21 cellular contexts compared by ENCODE assay signal in genomic region chr1:19344831-19345230, GRCh38. TPM values are rescaled to one million over a fixed set of nuclear protein-coding genes. Genes with fewer than 3 reads are reported as not detected.
DNase-seq lines count a peak whose midpoint lies in the region; ATAC-seq and TF ChIP-seq lines count a peak whose summit lies in the region.
"Had no signal": no experiment of that assay in that cellular context is flagged by ENCODE, and none has a peak within 500 bp of the region (broad histone marks: within the 10 kb centered on the region; RNA-seq: fewer than 3 reads in every experiment).

No MANE protein-coding gene starts in this region.

- H3K36me3 Mint-ChIP-seq in glutamatergic neuron (ENCODE audit: unreplicated experiment) = no peaks in the 10 kb centered on the region
- H3K36me3 Mint-ChIP-seq: natural killer cell had no signal

- peak; percentile 65 for DNase-seq in Right ventricle myocardium inferior (ENCODE audit: missing footprints)
- DNase-seq in right atrium auricular region (ENCODE audit: low spot score) = no peak
- no peak for DNase-seq in glutamatergic neuron
- no peak for DNase-seq in foreskin fibroblast
- no peak for DNase-seq in BE2C
- DNase-seq: amniotic stem cell, cortex of kidney, GDM1, HCEC 1CT, NCI-H1417 treated with DMSO at 0.1 percent for 48 hours, NCI-H2081 treated with DMSO at 0.1 percent for 48 hours had no signal

- H3K4me1 ChIP-seq in right atrium auricular region (peaks cover 0 to 30% of the 10 kb centered on the region in 2 donors), BE2C (no peaks in the 10 kb centered on the region)

- no peaks in the 10 kb centered on the region for H3K9me3 ChIP-seq in right atrium auricular region
- H3K9me3 ChIP-seq in BE2C = no peaks in the 10 kb centered on the region
- H3K9me3 ChIP-seq: BLaER1 treated with 17β-estradiol and CSF1 and Interleukin-3, amounts not matched to agents 10 nM and 100 nM; SK-N-SH; upper lobe of left lung had no signal

- no peak overlapping the region for H3K4me3 ChIP-seq in right atrium auricular region
- H3K4me3 ChIP-seq in foreskin fibroblast (ENCODE audit: low read depth in 1 of 2, low read length in 2 of 2) = no peak overlapping the region
- no peak overlapping the region for H3K4me3 ChIP-seq in BE2C (ENCODE audit: low read depth, low read length)
- H3K4me3 ChIP-seq: BLaER1 treated with 17β-estradiol and CSF1 and Interleukin-3, amounts not matched to agents 10 nM and 100 nM; upper lobe of left lung had no signal

- H3K36me3 ChIP-seq in right atrium auricular region (peaks cover 58% of the 10 kb centered on the region), BE2C (no peaks in the 10 kb centered on the region; the same call in 1 of the 2 replicates)

- H3K27me3 Mint-ChIP-seq in glutamatergic neuron (ENCODE audit: unreplicated experiment) = peaks cover 10% of the 10 kb centered on the region
- H3K27me3 Mint-ChIP-seq: T-helper 17 cell had no signal

- H3K9me3 Mint-ChIP-seq in glutamatergic neuron (ENCODE audit: unreplicated experiment) = peaks cover 5% of the 10 kb centered on the region
- H3K9me3 Mint-ChIP-seq: activated T-cell treated with anti-CD3 and anti-CD28 coated beads, Interleukin-2, amount 50 U/mL, for 4 hours; natural killer cell had no signal

- peaks cover 6% of the 10 kb centered on the region for H3K4me1 Mint-ChIP-seq in glutamatergic neuron (ENCODE audit: low read depth, unreplicated experiment)

- H3K27ac ChIP-seq in right atrium auricular region (no peak overlapping the region), angular gyrus (ENCODE audit: low read depth, low read length) (peak overlapping the region; percentile 72), temporal lobe (ENCODE audit: low read depth, low read length) (peak overlapping the region; percentile 28)
- H3K27ac ChIP-seq: BLaER1 treated with 17β-estradiol and CSF1 and Interleukin-3, amounts not matched to agents 10 nM and 100 nM; KMS-11; upper lobe of left lung had no signal

- TF ChIP-seq CTCF in right atrium auricular region (IDR thresholded peaks at IDR 0.05) = no peak
- TF ChIP-seq CTCF in glutamatergic neuron (IDR thresholded peaks at IDR 0.05; ENCODE audit: partially characterized antibody, unreplicated experiment) = no peak
- TF ChIP-seq CTCF in foreskin fibroblast (IDR thresholded peaks at IDR 0.05; ENCODE audit: low read depth, low read length) = no peak
- TF ChIP-seq CTCF in BE2C (IDR thresholded peaks at IDR 0.05; ENCODE audit: low read depth, low read length) = no peak

- intact Hi-C loops in Right ventricle myocardium inferior (cut with DNase I) = loop anchor here (1.0 kb wide), 1 partner anchor 306 kb away; no protein-coding TSS in a partner anchor

- H3K27ac Mint-ChIP-seq in glutamatergic neuron (ENCODE audit: unreplicated experiment) = peak overlapping the region; percentile 59
- H3K27ac Mint-ChIP-seq: natural killer cell, T-helper 17 cell had no signal

- no peak for ATAC-seq in Right ventricle myocardium inferior
- ATAC-seq in GM19455 (IDR thresholded peaks at IDR 0.05; ENCODE audit: unreplicated experiment) = no peak

- no peak overlapping the region for H3K4me3 Mint-ChIP-seq in glutamatergic neuron (ENCODE audit: unreplicated experiment)
- H3K4me3 Mint-ChIP-seq: activated T-cell treated with anti-CD3 and anti-CD28 coated beads, Interleukin-2, amount 50 U/mL, for 4 hours; natural killer cell; T-helper 17 cell had no signal

- H3K27me3 ChIP-seq in right atrium auricular region (no peaks in the 10 kb centered on the region), BE2C (no peaks in the 10 kb centered on the region)
- H3K27me3 ChIP-seq: BLaER1 treated with 17β-estradiol and CSF1 and Interleukin-3, amounts not matched to agents 10 nM and 100 nM; upper lobe of left lung had no signal

RNA-seq across cellular contexts. Expression of gene SLC66A1, which starts 32.7 kb away (rescaled TPM):
- total RNA-seq in Right ventricle myocardium inferior (7.0 TPM), right atrium auricular region (1 to 10 TPM; 6.8 to 9.7 TPM), glutamatergic neuron (ENCODE audit: unreplicated experiment) (41.1 TPM), temporal lobe (11.6 TPM)
- polyA plus RNA-seq in BE2C (2012; ENCODE audit: insufficient read depth, insufficient read length, low read depth) = 9.0 TPM

RNA-seq across cellular contexts. Expression of gene AKR7A2, which starts 32.9 kb away (rescaled TPM):
- total RNA-seq in Right ventricle myocardium inferior (45.2 TPM), right atrium auricular region (10 to 100 TPM; 51.1 to 69.3 TPM), glutamatergic neuron (ENCODE audit: unreplicated experiment) (35.7 TPM), temporal lobe (20.7 TPM)
- 36.5 TPM for polyA plus RNA-seq in BE2C (2012; ENCODE audit: insufficient read depth, insufficient read length, low read depth)

RNA-seq across cellular contexts. Expression of gene AKR7A3, which starts 56.3 kb away (rescaled TPM):
- not detected for total RNA-seq in Right ventricle myocardium inferior
- under 1 TPM in 1 of 2 donors, not detected in 1; 0.20 TPM for total RNA-seq in right atrium auricular region
- 1.9 TPM for total RNA-seq in glutamatergic neuron (ENCODE audit: unreplicated experiment)
- total RNA-seq in temporal lobe = 1.7 TPM
- not detected for polyA plus RNA-seq in BE2C (2012; ENCODE audit: insufficient read depth, insufficient read length, low read depth)

Comparison
In these comparisons a context has a peak if more than half of its experiments do, and no peak if none do; other contexts are left out.
1. H3K27ac ChIP-seq: peak in angular gyrus (single experiment) and temporal lobe (single experiment); none in right atrium auricular region (0 of 2).